Comparison of ENCODE assay signal across 2 cellular contexts in the genomic region with DNA sequence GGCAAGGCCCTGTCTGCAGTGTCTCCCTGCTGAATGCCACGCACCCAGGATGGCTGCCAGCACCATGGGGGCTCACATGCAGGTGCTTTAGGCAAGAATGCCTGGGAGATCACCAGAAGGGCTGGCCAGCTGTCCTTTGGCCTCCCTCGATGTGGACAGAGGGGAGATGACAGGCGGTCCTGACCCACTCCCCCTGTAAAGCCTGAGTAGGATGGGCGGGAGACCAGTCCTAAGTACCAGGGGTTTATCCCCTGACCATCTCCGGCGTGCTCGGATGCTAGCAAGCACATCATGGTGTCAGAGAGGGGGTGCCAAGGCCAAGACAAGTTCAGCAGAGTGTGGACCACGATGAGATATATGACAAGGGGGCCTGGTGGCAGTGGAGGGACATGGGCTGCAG.
TF ChIP-seq lines count a peak whose summit lies in the region.

No MANE protein-coding gene starts in this region.

TF ChIP-seq in GM23338, 12 proteins besides CTCF, POLR2A, EP300 and RAD21 (continues in another document):
- TF ChIP-seq, protein P1, sequence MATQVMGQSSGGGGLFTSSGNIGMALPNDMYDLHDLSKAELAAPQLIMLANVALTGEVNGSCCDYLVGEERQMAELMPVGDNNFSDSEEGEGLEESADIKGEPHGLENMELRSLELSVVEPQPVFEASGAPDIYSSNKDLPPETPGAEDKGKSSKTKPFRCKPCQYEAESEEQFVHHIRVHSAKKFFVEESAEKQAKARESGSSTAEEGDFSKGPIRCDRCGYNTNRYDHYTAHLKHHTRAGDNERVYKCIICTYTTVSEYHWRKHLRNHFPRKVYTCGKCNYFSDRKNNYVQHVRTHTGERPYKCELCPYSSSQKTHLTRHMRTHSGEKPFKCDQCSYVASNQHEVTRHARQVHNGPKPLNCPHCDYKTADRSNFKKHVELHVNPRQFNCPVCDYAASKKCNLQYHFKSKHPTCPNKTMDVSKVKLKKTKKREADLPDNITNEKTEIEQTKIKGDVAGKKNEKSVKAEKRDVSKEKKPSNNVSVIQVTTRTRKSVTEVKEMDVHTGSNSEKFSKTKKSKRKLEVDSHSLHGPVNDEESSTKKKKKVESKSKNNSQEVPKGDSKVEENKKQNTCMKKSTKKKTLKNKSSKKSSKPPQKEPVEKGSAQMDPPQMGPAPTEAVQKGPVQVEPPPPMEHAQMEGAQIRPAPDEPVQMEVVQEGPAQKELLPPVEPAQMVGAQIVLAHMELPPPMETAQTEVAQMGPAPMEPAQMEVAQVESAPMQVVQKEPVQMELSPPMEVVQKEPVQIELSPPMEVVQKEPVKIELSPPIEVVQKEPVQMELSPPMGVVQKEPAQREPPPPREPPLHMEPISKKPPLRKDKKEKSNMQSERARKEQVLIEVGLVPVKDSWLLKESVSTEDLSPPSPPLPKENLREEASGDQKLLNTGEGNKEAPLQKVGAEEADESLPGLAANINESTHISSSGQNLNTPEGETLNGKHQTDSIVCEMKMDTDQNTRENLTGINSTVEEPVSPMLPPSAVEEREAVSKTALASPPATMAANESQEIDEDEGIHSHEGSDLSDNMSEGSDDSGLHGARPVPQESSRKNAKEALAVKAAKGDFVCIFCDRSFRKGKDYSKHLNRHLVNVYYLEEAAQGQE (IDR thresholded peaks at IDR 0.05; ENCODE audit: unreplicated experiment), result no peak
- TF ChIP-seq EZH2phosphoT487 (IDR thresholded peaks at IDR 0.05; ENCODE audit: unreplicated experiment) (no peak), CREB1 (CRISPR knock-in tag; IDR thresholded peaks at IDR 0.05; ENCODE audit: low read depth) (no peak), ZNF462 (CRISPR knock-in tag; IDR thresholded peaks at IDR 0.05) (no peak), EZH2 (IDR thresholded peaks at IDR 0.05; ENCODE audit: low read depth, unreplicated experiment) (no peak), POLR2AphosphoS5 (IDR thresholded peaks at IDR 0.05; ENCODE audit: low read depth) (no peak), ZNF331 (CRISPR knock-in tag; IDR thresholded peaks at IDR 0.05; ENCODE audit: low read depth) (no peak), NANOG (IDR thresholded peaks at IDR 0.05; ENCODE audit: borderline replicate concordance) (no peak), ZNF114 (CRISPR knock-in tag; IDR thresholded peaks at IDR 0.05) (no peak)
- TF ChIP-seq, protein P2, sequence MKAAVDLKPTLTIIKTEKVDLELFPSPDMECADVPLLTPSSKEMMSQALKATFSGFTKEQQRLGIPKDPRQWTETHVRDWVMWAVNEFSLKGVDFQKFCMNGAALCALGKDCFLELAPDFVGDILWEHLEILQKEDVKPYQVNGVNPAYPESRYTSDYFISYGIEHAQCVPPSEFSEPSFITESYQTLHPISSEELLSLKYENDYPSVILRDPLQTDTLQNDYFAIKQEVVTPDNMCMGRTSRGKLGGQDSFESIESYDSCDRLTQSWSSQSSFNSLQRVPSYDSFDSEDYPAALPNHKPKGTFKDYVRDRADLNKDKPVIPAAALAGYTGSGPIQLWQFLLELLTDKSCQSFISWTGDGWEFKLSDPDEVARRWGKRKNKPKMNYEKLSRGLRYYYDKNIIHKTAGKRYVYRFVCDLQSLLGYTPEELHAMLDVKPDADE (IDR thresholded peaks at IDR 0.05), result no peak

TF ChIP-seq in H1, 55 proteins besides CTCF, POLR2A, EP300 and RAD21:
- no peak for TF ChIP-seq HDAC2 (IDR thresholded peaks at IDR 0.05; ENCODE audit: borderline replicate concordance in 1 of 2, low read depth in 2 of 2, low read length in 2 of 2)
- TF ChIP-seq TCF12 (IDR thresholded peaks at IDR 0.05; ENCODE audit: low read depth, low read length), result no peak
- no peak for TF ChIP-seq TAF1 (IDR thresholded peaks at IDR 0.05; ENCODE audit: low read depth, low read length)
- TF ChIP-seq TAF7 (optimal IDR thresholded peaks at IDR 0.05; ENCODE audit: borderline replicate concordance, low read depth, low read length), result no peak
- TF ChIP-seq EZH2 (IDR thresholded peaks at IDR 0.05; ENCODE audit: low read depth, low read length, severe bottlenecking), result no peak
- TF ChIP-seq JUND (IDR thresholded peaks at IDR 0.05; ENCODE audit: low read length), result no peak
- TF ChIP-seq SRF (IDR thresholded peaks at IDR 0.05; ENCODE audit: low read depth, low read length), result no peak
